Comparison of ENCODE assay signal across 24 cellular contexts in the genomic region with DNA sequence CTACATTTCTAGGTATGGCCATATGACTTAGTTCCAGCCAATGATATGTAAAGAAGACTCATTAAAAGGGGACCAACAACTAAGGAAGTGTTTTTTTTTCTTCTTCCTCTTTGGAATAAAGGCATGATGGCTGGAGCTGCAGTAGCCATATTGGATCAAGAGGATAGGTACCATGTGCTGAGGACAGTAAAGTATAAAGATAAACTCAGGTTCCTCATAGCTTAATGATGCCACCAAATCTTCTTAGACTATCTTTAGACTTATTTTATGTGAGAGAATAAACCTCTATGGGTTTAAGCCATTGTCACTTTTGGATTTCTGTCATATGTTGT.
"Had no signal": no experiment of that assay in that cellular context is flagged by ENCODE, and none has a peak within 500 bp of the region (broad histone marks: within the 10 kb centered on the region; RNA-seq: fewer than 3 reads in every experiment).

No MANE protein-coding gene starts in this region.

- H3K27ac ChIP-seq: ascending aorta, brain microvascular endothelial cell, coronary artery, heart left ventricle, right atrium auricular region, suprapubic skin, tibial artery, upper lobe of right lung had no signal

- ATAC-seq: effector memory CD8-positive, alpha-beta T cell; esophagus mucosa; heart left ventricle; left colon; naive thymus-derived CD8-positive, alpha-beta T cell; upper lobe of right lung had no signal

- H3K27me3 Mint-ChIP-seq: activated CD4-positive, alpha-beta T cell treated with anti-CD3 and anti-CD28 coated beads for 36 hours; activated naive CD8-positive, alpha-beta T cell; naive thymus-derived CD8-positive, alpha-beta T cell had no signal

- H3K9me3 ChIP-seq: ascending aorta, right atrium auricular region, suprapubic skin, tibial artery, upper lobe of right lung had no signal

- H3K36me3 Mint-ChIP-seq: T-cell had no signal

- H3K27ac Mint-ChIP-seq: activated CD4-positive, alpha-beta T cell treated with anti-CD3 and anti-CD28 coated beads for 36 hours; activated naive CD8-positive, alpha-beta T cell; effector memory CD8-positive, alpha-beta T cell; stimulated activated memory B cell treated with anti-CD40 and anti-IgM and Interleukin-4, amounts not matched to agents 10 μg/mL and 1 μg/mL and 100 μg/mL, for 72 hours; T-cell had no signal

- H3K4me3 ChIP-seq: ascending aorta, coronary artery, heart left ventricle, right atrium auricular region, smooth muscle cell, suprapubic skin, tibial artery, upper lobe of right lung had no signal

- H3K4me3 Mint-ChIP-seq: activated CD4-positive, alpha-beta T cell treated with anti-CD3 and anti-CD28 coated beads for 36 hours; activated naive CD8-positive, alpha-beta T cell; effector memory CD8-positive, alpha-beta T cell; immature natural killer cell; naive thymus-derived CD8-positive, alpha-beta T cell; stimulated activated memory B cell treated with anti-CD40 and anti-IgM and Interleukin-4, amounts not matched to agents 10 μg/mL and 1 μg/mL and 100 μg/mL, for 72 hours; T-cell had no signal

- H3K27me3 ChIP-seq: ascending aorta, brain microvascular endothelial cell, heart left ventricle, right atrium auricular region, suprapubic skin, tibial artery, upper lobe of right lung had no signal

- H3K4me2 ChIP-seq: smooth muscle cell had no signal

- H3K9me3 Mint-ChIP-seq: effector memory CD8-positive, alpha-beta T cell had no signal

- H3K4me1 Mint-ChIP-seq: stimulated activated memory B cell treated with anti-CD40 and anti-IgM and Interleukin-4, amounts not matched to agents 10 μg/mL and 1 μg/mL and 100 μg/mL, for 72 hours had no signal

- DNase-seq: activated CD4-positive, CD25-positive, alpha-beta regulatory T cell; activated CD8-positive, alpha-beta memory T cell treated with anti-CD3 and anti-CD28 coated beads, Interleukin-2, amount 50 U/mL, for 48 hours; activated naive CD4-positive, alpha-beta T cell; effector memory CD8-positive, alpha-beta T cell; heart left ventricle; hypothalamus; immature natural killer cell; kidney; left colon; naive thymus-derived CD8-positive, alpha-beta T cell; stimulated activated CD4-positive, alpha-beta T cell treated with anti-CD3 and anti-CD28 coated beads, Interleukin-4, amount 100 ng/mL, for 4 hours; T-cell; tibial artery; upper lobe of right lung had no signal

- H3K36me3 ChIP-seq: ascending aorta, brain microvascular endothelial cell, heart left ventricle, right atrium auricular region, suprapubic skin, tibial artery, upper lobe of right lung had no signal

- H3K4me1 ChIP-seq: ascending aorta, right atrium auricular region, suprapubic skin, upper lobe of right lung had no signal
